Comparison of ENCODE assay signal across 12 cellular contexts in genomic region chr2:212727751-212728150, GRCh38.
DNase-seq lines count a peak whose midpoint lies in the region; ATAC-seq and TF ChIP-seq lines count a peak whose summit lies in the region.
"Had no signal": no experiment of that assay in that cellular context is flagged by ENCODE, and none has a peak within 500 bp of the region (broad histone marks: within the 10 kb centered on the region; RNA-seq: fewer than 3 reads in every experiment).

No MANE protein-coding gene starts in this region.

- no peaks in the 10 kb centered on the region for H3K9me3 Mint-ChIP-seq in stimulated activated memory B cell treated with anti-CD40 and anti-IgM and Interleukin-4, amounts not matched to agents 10 μg/mL and 1 μg/mL and 100 μg/mL, for 72 hours

- H3K4me3 ChIP-seq in choroid plexus epithelial cell (ENCODE audit: low read depth, low read length): no peak overlapping the region
- no peak overlapping the region for H3K4me3 ChIP-seq in uterus
- H3K4me3 ChIP-seq: adrenal gland, psoas muscle had no signal

- H3K27ac Mint-ChIP-seq in stimulated activated memory B cell treated with anti-CD40 and anti-IgM and Interleukin-4, amounts not matched to agents 10 μg/mL and 1 μg/mL and 100 μg/mL, for 72 hours: no peak overlapping the region

- no peaks in the 10 kb centered on the region for H3K36me3 Mint-ChIP-seq in stimulated activated memory B cell treated with anti-CD40 and anti-IgM and Interleukin-4, amounts not matched to agents 10 μg/mL and 1 μg/mL and 100 μg/mL, for 72 hours

- no peaks in the 10 kb centered on the region for H3K4me1 ChIP-seq in uterus
- H3K4me1 ChIP-seq: adrenal gland, psoas muscle had no signal

- peak; percentile 62 for DNase-seq in GM20000 (ENCODE audit: low spot score)
- peak; percentile 26 for DNase-seq in choroid plexus epithelial cell (ENCODE audit: low read depth)
- no peak for DNase-seq in SIG-M5 (lab: John Stamatoyannopoulos, UW)
- no peak for DNase-seq in uterus
- DNase-seq in cerebellar cortex (ENCODE audit: low spot score): no peak
- DNase-seq: adrenal gland, kidney glomerular epithelial cell, psoas muscle had no signal

- H3K27me3 Mint-ChIP-seq in stimulated activated memory B cell treated with anti-CD40 and anti-IgM and Interleukin-4, amounts not matched to agents 10 μg/mL and 1 μg/mL and 100 μg/mL, for 72 hours: no peaks in the 10 kb centered on the region

- intact Hi-C loops in uterus (cut with DNase I; ENCODE audit: low total_unique reads): loop anchor here (1.0 kb wide), 1 partner anchor 22 kb away; no protein-coding TSS in a partner anchor

- no peaks in the 10 kb centered on the region for H3K36me3 ChIP-seq in uterus
- H3K36me3 ChIP-seq: adrenal gland had no signal

- no peak for TF ChIP-seq POLR2A in uterus (IDR thresholded peaks at IDR 0.05)

- H3K4me3 Mint-ChIP-seq in stimulated activated memory B cell treated with anti-CD40 and anti-IgM and Interleukin-4, amounts not matched to agents 10 μg/mL and 1 μg/mL and 100 μg/mL, for 72 hours: no peak overlapping the region

- H3K27me3 ChIP-seq in uterus: no peaks in the 10 kb centered on the region
- H3K27me3 ChIP-seq: adrenal gland had no signal

- TF ChIP-seq CTCF in GM20000 (IDR thresholded peaks at IDR 0.05; ENCODE audit: extremely low read depth, missing control alignments) (no peak), choroid plexus epithelial cell (conservative IDR thresholded peaks at IDR 0.05; ENCODE audit: low read depth, low read length) (no peak), uterus (IDR thresholded peaks at IDR 0.05) (no peak)

- H3K9me3 ChIP-seq in uterus: no peaks in the 10 kb centered on the region
- H3K9me3 ChIP-seq: adrenal gland, psoas muscle had no signal

- H3K27ac ChIP-seq in uterus: no peak overlapping the region
- H3K27ac ChIP-seq: adrenal gland, epithelial cell of prostate, psoas muscle had no signal

- ATAC-seq in GM18517 (IDR thresholded peaks at IDR 0.05; ENCODE audit: unreplicated experiment) (peak; percentile 52), HG03066 (IDR thresholded peaks at IDR 0.05; ENCODE audit: low read depth, unreplicated experiment) (peak; percentile 46)
- ATAC-seq in stimulated activated memory B cell treated with anti-CD40 and anti-IgM and Interleukin-4, amounts not matched to agents 10 μg/mL and 1 μg/mL and 100 μg/mL, for 72 hours: no peak
- ATAC-seq: psoas muscle had no signal

- H3K4me1 Mint-ChIP-seq in stimulated activated memory B cell treated with anti-CD40 and anti-IgM and Interleukin-4, amounts not matched to agents 10 μg/mL and 1 μg/mL and 100 μg/mL, for 72 hours: no peaks in the 10 kb centered on the region

Comparison
In these comparisons a context has a peak if more than half of its experiments do, and no peak if none do; other contexts are left out.
1. DNase-seq: peak in GM20000 (single experiment) and choroid plexus epithelial cell (single experiment); none in SIG-M5 (single experiment), uterus (0 of 2) and cerebellar cortex (single experiment).